ENCODE assay signal across 8 cellular contexts in genomic region chr3:187739125-187739560, GRCh38. TPM values are rescaled to one million over a fixed set of nuclear protein-coding genes. Genes with fewer than 3 reads are reported as not detected.
DNase-seq lines count a peak whose midpoint lies in the region; ATAC-seq and FAIRE-seq lines count a peak whose summit lies in the region.

No MANE protein-coding gene starts in this region.

- peak overlapping the region; percentile 90 for H3K4me3 ChIP-seq in iPS-15b (ENCODE audit: low read depth, low read length)
- peak overlapping the region; percentile 3 to 68 for H3K4me3 ChIP-seq in small intestine (ENCODE audit: low read depth in 1 of 2, low read length in 2 of 2)

- peak overlapping the region; percentile 9 to 97 for H3K27ac ChIP-seq in small intestine (ENCODE audit: low read depth in 1 of 2, low read length in 1 of 2)

- H3K4me1 ChIP-seq in iPS-15b (ENCODE audit: control insufficient read depth, insufficient read depth, low read length) = peaks cover 16% of the 10 kb centered on the region
- no peaks in the 10 kb centered on the region for H3K4me1 ChIP-seq in small intestine (ENCODE audit: control insufficient read depth in 2 of 2, insufficient read depth in 1 of 2, low read depth in 1 of 2, low read length in 1 of 2)

- no peaks in the 10 kb centered on the region for H3K9me3 Mint-ChIP-seq in activated naive CD8-positive, alpha-beta T cell treated with anti-CD3 and anti-CD28 coated beads, Interleukin-2, amount 50 U/mL, for 24 hours

- H3K27me3 ChIP-seq in iPS-15b (ENCODE audit: control insufficient read depth, insufficient read depth, low read length) (peaks cover 32% of the 10 kb centered on the region), small intestine (ENCODE audit: control insufficient read depth in 2 of 2, insufficient read depth in 2 of 2, low read length in 2 of 2) (no peaks in the 10 kb centered on the region)

- H3K27me3 Mint-ChIP-seq in activated naive CD8-positive, alpha-beta T cell treated with anti-CD3 and anti-CD28 coated beads, Interleukin-2, amount 50 U/mL, for 24 hours = no peaks in the 10 kb centered on the region

- 1% methylated on average over 21 of the region's 21 CpGs for WGBS in small intestine, 3 donors

- H3K4me1 Mint-ChIP-seq in activated naive CD8-positive, alpha-beta T cell treated with anti-CD3 and anti-CD28 coated beads, Interleukin-2, amount 50 U/mL, for 24 hours = peaks cover 65% of the 10 kb centered on the region

- H3K9me3 ChIP-seq in iPS-15b (ENCODE audit: control insufficient read depth, insufficient read depth, low read length) (no peaks in the 10 kb centered on the region), small intestine (ENCODE audit: control insufficient read depth, low read depth) (no peaks in the 10 kb centered on the region)

- peaks cover 4% of the 10 kb centered on the region for H3K36me3 Mint-ChIP-seq in activated naive CD8-positive, alpha-beta T cell treated with anti-CD3 and anti-CD28 coated beads, Interleukin-2, amount 50 U/mL, for 24 hours (ENCODE audit: low read depth)

- DNase-seq in activated T-cell treated with anti-CD3 and anti-CD28 coated beads for 48 hours (ENCODE audit: low read depth) (peak; percentile 30), activated T-cell treated with anti-CD3 and anti-CD28 coated beads for 4 hours (no peak), small intestine (no peak), cerebellar cortex (ENCODE audit: low spot score) (no peak), DMS 273 treated with DMSO at 0.1 percent for 48 hours (lab: John Stamatoyannopoulos, UW) (no peak)
- DNase-seq in activated naive CD8-positive, alpha-beta T cell treated with anti-CD3 and anti-CD28 coated beads, Interleukin-2, amount 50 U/mL, for 24 hours = peak; percentile 38

- H3K36me3 ChIP-seq in iPS-15b (ENCODE audit: control insufficient read depth, insufficient read depth, low read length) (no peaks in the 10 kb centered on the region), small intestine (ENCODE audit: control insufficient read depth in 2 of 2, insufficient read depth in 2 of 2, low read length in 2 of 2) (no peaks in the 10 kb centered on the region)

- no peak overlapping the region for H3K9ac ChIP-seq in iPS-15b (ENCODE audit: low read depth, low read length)

- FAIRE-seq in small intestine (lab: Jason Lieb, UNC) = no peak

- H3K4me3 Mint-ChIP-seq in activated naive CD8-positive, alpha-beta T cell treated with anti-CD3 and anti-CD28 coated beads, Interleukin-2, amount 50 U/mL, for 24 hours = peak overlapping the region; percentile 95

- ATAC-seq in activated naive CD8-positive, alpha-beta T cell treated with anti-CD3 and anti-CD28 coated beads, Interleukin-2, amount 50 U/mL, for 24 hours = no peak
- no peak for ATAC-seq in HG03460 (IDR thresholded peaks at IDR 0.05; ENCODE audit: unreplicated experiment)

- H3K27ac Mint-ChIP-seq in activated naive CD8-positive, alpha-beta T cell treated with anti-CD3 and anti-CD28 coated beads, Interleukin-2, amount 50 U/mL, for 24 hours = peak overlapping the region; percentile 100

RNA-seq across cellular contexts. Expression of gene BCL6, which starts 6.1 kb away (rescaled TPM):
- polyA plus RNA-seq in small intestine = 10 to 100 TPM in 1 of 3 donors, 1 to 10 TPM in 2; 3.2 to 15.5 (median 3.6) TPM

RNA-seq across cellular contexts. Expression of gene RTP2, which starts 36.8 kb away (rescaled TPM):
- polyA plus RNA-seq in small intestine = not detected

Comparison
In these comparisons a context has a peak if more than half of its experiments do, and no peak if none do; other contexts are left out.
1. DNase-seq: peak in activated T-cell treated with anti-CD3 and anti-CD28 coated beads for 48 hours (single experiment) and activated naive CD8-positive, alpha-beta T cell treated with anti-CD3 and anti-CD28 coated beads, Interleukin-2, amount 50 U/mL, for 24 hours (single experiment); none in activated T-cell treated with anti-CD3 and anti-CD28 coated beads for 4 hours (single experiment), small intestine (single experiment), cerebellar cortex (single experiment) and DMS 273 treated with DMSO at 0.1 percent for 48 hours (single experiment).